ENCODE assay signal across 28 cellular contexts in the genomic region with DNA sequence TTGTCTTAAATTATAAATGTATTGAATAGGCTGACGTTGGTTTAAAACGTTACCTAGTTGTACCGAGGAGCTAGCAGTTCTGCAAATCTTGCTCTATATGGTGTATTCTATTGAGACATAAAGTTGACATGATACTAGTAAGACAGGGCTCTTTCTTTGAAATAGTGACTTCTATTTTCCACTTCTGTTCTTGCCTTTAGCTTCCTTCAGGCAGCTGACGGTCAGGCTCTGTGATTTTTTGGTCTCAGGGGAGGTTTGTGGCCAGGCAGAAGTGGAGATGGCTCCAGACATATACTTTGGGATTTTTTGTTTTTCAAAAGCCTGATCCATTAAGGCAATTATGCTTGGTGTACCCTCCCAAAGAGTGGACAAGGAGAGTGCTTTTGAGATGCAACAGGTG.
"Had no signal": no experiment of that assay in that cellular context is flagged by ENCODE, and none has a peak within 500 bp of the region (broad histone marks: within the 10 kb centered on the region; RNA-seq: fewer than 3 reads in every experiment).

No MANE protein-coding gene starts in this region.

- H3K27ac Mint-ChIP-seq: activated CD4-positive, alpha-beta memory T cell treated with anti-CD3 and anti-CD28 coated beads for 36 hours; activated CD4-positive, alpha-beta T cell treated with anti-CD3 and anti-CD28 coated beads, Interleukin-2, amount 10 ng/mL, durations not matched to agents 24 days and 14 days; activated naive CD4-positive, alpha-beta T cell treated with anti-CD3 and anti-CD28 coated beads for 36 hours; activated naive CD8-positive, alpha-beta T cell treated with anti-CD3 and anti-CD28 coated beads for 36 hours; activated T-helper 1 cell treated with anti-CD3 and anti-CD28 coated beads, Interleukin-12 subunit alpha, Interleukin-12 subunit beta, Interleukin-2, Interleukin-4 antibody, amounts not matched to agents 30 ng/mL and 10 ng/mL and 1 ng/mL, durations not matched to agents 14 hours and 24 hours and 36 hours; nephron progenitor cell had no signal

- H2AFZ ChIP-seq: hepatocyte had no signal

- ATAC-seq: gastroesophageal sphincter, left ventricle myocardium superior, pancreas, upper lobe of right lung had no signal

- H3K4me1 Mint-ChIP-seq: activated CD4-positive, alpha-beta T cell treated with anti-CD3 and anti-CD28 coated beads, Interleukin-2, amount 10 ng/mL, durations not matched to agents 24 days and 14 days; activated naive CD8-positive, alpha-beta T cell treated with anti-CD3 and anti-CD28 coated beads for 36 hours had no signal

- H3K9me3 Mint-ChIP-seq: activated CD4-positive, alpha-beta memory T cell treated with anti-CD3 and anti-CD28 coated beads for 36 hours; activated CD4-positive, alpha-beta T cell treated with anti-CD3 and anti-CD28 coated beads, Interleukin-2, amount 10 ng/mL, durations not matched to agents 24 days and 14 days; activated naive CD4-positive, alpha-beta T cell treated with anti-CD3 and anti-CD28 coated beads for 36 hours; activated naive CD8-positive, alpha-beta T cell treated with anti-CD3 and anti-CD28 coated beads for 36 hours; activated T-helper 1 cell treated with anti-CD3 and anti-CD28 coated beads, Interleukin-12 subunit alpha, Interleukin-12 subunit beta, Interleukin-2, Interleukin-4 antibody, amounts not matched to agents 30 ng/mL and 10 ng/mL and 1 ng/mL, durations not matched to agents 14 hours and 24 hours and 36 hours; brain; nephron progenitor cell had no signal

- DNase-seq: activated CD4-positive, alpha-beta memory T cell treated with anti-CD3 and anti-CD28 coated beads for 36 hours; activated CD4-positive, alpha-beta T cell treated with anti-CD3 and anti-CD28 coated beads, Interleukin-2, amount 10 ng/mL, durations not matched to agents 24 days and 14 days; activated CD4-positive, CD25-positive, alpha-beta regulatory T cell treated with anti-CD3 and anti-CD28 coated beads, Interleukin-2, amount 50 U/mL, for 72 hours; activated CD8-positive, alpha-beta memory T cell treated with anti-CD3 and anti-CD28 coated beads, Interleukin-2, amount 50 U/mL, for 4 hours; activated effector memory CD4-positive, alpha-beta T cell treated with anti-CD3 and anti-CD28 coated beads, Interleukin-2, amount 50 U/mL, for 16 hours; activated naive CD4-positive, alpha-beta T cell treated with anti-CD3 and anti-CD28 coated beads for 36 hours; activated naive CD8-positive, alpha-beta T cell treated with anti-CD3 and anti-CD28 coated beads for 36 hours; activated T-cell treated with anti-CD3 and anti-CD28 coated beads, Interleukin-2, amount 50 U/mL, for 1 hour; adrenal gland; aorta; cerebellar nuclear complex; islet precursor cell; left ventricle myocardium superior; nephron progenitor cell; pancreas; sigmoid colon; small intestine; stimulated activated CD4-positive, alpha-beta T cell treated with anti-CD3 and anti-CD28 coated beads, Interleukin-4, amount 100 ng/mL, for 24 hours; stimulated activated naive CD4-positive, alpha-beta T cell; tibial artery; upper lobe of right lung had no signal

- H3K79me2 ChIP-seq: hepatocyte had no signal

- H3K27me3 ChIP-seq: adrenal gland, cardiac muscle cell, gastroesophageal sphincter, hepatocyte, pancreas, sigmoid colon, suprapubic skin, tibial artery, upper lobe of right lung had no signal

- H3K4me3 Mint-ChIP-seq: activated CD4-positive, alpha-beta memory T cell treated with anti-CD3 and anti-CD28 coated beads for 36 hours; activated CD4-positive, alpha-beta T cell treated with anti-CD3 and anti-CD28 coated beads, Interleukin-2, amount 10 ng/mL, durations not matched to agents 24 days and 14 days; activated naive CD4-positive, alpha-beta T cell treated with anti-CD3 and anti-CD28 coated beads for 36 hours; activated naive CD8-positive, alpha-beta T cell treated with anti-CD3 and anti-CD28 coated beads for 36 hours; activated T-helper 1 cell treated with anti-CD3 and anti-CD28 coated beads, Interleukin-12 subunit alpha, Interleukin-12 subunit beta, Interleukin-2, Interleukin-4 antibody, amounts not matched to agents 30 ng/mL and 10 ng/mL and 1 ng/mL, durations not matched to agents 14 hours and 24 hours and 36 hours; brain; nephron progenitor cell had no signal

- H3K4me1 ChIP-seq: adrenal gland, gastroesophageal sphincter, pancreas, prostate gland, sigmoid colon, suprapubic skin, tibial artery, upper lobe of right lung had no signal

- H3K9me3 ChIP-seq: adrenal gland, gastroesophageal sphincter, pancreas, prostate gland, sigmoid colon, suprapubic skin, tibial artery, upper lobe of right lung had no signal

- H3K27me3 Mint-ChIP-seq: activated CD4-positive, alpha-beta memory T cell treated with anti-CD3 and anti-CD28 coated beads for 36 hours; activated CD4-positive, alpha-beta T cell treated with anti-CD3 and anti-CD28 coated beads, Interleukin-2, amount 10 ng/mL, durations not matched to agents 24 days and 14 days; activated naive CD8-positive, alpha-beta T cell treated with anti-CD3 and anti-CD28 coated beads for 36 hours; brain had no signal

- H3K36me3 ChIP-seq: adrenal gland, cardiac muscle cell, gastroesophageal sphincter, prostate gland, sigmoid colon, suprapubic skin, tibial artery, upper lobe of right lung had no signal

- H3K4me3 ChIP-seq: adrenal gland, cardiac muscle cell, gastroesophageal sphincter, hepatocyte, pancreas, prostate gland, sigmoid colon, suprapubic skin, tibial artery, upper lobe of right lung had no signal

- H3K27ac ChIP-seq: adrenal gland, cardiac muscle cell, gastroesophageal sphincter, hepatocyte, prostate gland, sigmoid colon, suprapubic skin, tibial artery, upper lobe of right lung had no signal

- H3K4me2 ChIP-seq: hepatocyte had no signal
